Comparison of ENCODE assay signal across 19 cellular contexts in genomic region chr2:12881952-12882351, GRCh38.
A peak's percentile ranks its signal among the peaks of the same experiment; 100 is the strongest.
DNase-seq lines count a peak whose midpoint lies in the region; ATAC-seq and FAIRE-seq lines count a peak whose summit lies in the region.
"Had no signal": no experiment of that assay in that cellular context is flagged by ENCODE, and none has a peak within 500 bp of the region (broad histone marks: within the 10 kb centered on the region; RNA-seq: fewer than 3 reads in every experiment).

No MANE protein-coding gene starts in this region.

- WGBS in small intestine, 3 donors = 86 to 94% (median 89%) methylated on average over 7 of the region's 7 CpGs

- no peaks in the 10 kb centered on the region for H3K4me1 ChIP-seq in small intestine (ENCODE audit: control insufficient read depth in 2 of 2, insufficient read depth in 1 of 2, low read depth in 1 of 2, low read length in 1 of 2)
- H3K4me1 ChIP-seq: Caco-2 had no signal

- peak; percentile 17 for DNase-seq in NOMO-1 treated with DMSO at 0.1 percent for 48 hours (lab: John Stamatoyannopoulos, UW; ENCODE audit: unreplicated experiment)
- no peak for DNase-seq in NOMO-1 treated with dmso at 0.1 percent for 144 hours (lab: John Stamatoyannopoulos, UW; ENCODE audit: unreplicated experiment)
- DNase-seq in NCI-H524 (lab: John Stamatoyannopoulos, UW) = peak; percentile 58 to 89
- DNase-seq in SK-MEL-5 (ENCODE audit: low read depth, low spot score) = peak; percentile 40
- DNase-seq in small intestine = peak; percentile 3
- DNase-seq in NCI-H2107 (lab: John Stamatoyannopoulos, UW) = no peak
- DNase-seq: Caco-2, GDM1, IMR-90, NCI-H1092, NCI-H187, NCI-H2171 treated with DMSO at 0.1 percent for 48 hours, NCI-H526, T1000 had no signal

- H3K36me3 ChIP-seq in small intestine (ENCODE audit: control insufficient read depth in 2 of 2, insufficient read depth in 2 of 2, low read length in 2 of 2) = no peaks in the 10 kb centered on the region
- H3K36me3 ChIP-seq: SJCRH30 had no signal

- H3K9me3 ChIP-seq in small intestine (ENCODE audit: control insufficient read depth, low read depth) = no peaks in the 10 kb centered on the region
- H3K9me3 ChIP-seq: Caco-2, SJCRH30 had no signal

- ATAC-seq in GM19035 (IDR thresholded peaks at IDR 0.05; ENCODE audit: unreplicated experiment) (no peak), GM18498 (IDR thresholded peaks at IDR 0.05; ENCODE audit: unreplicated experiment) (no peak)

- no peak overlapping the region for H3K27ac ChIP-seq in small intestine (ENCODE audit: low read depth in 1 of 2, low read length in 1 of 2)
- H3K27ac ChIP-seq: RWPE1, SJCRH30 had no signal

- no peaks in the 10 kb centered on the region for H3K27me3 ChIP-seq in small intestine (ENCODE audit: control insufficient read depth in 2 of 2, insufficient read depth in 2 of 2, low read length in 2 of 2)
- H3K27me3 ChIP-seq: SJCRH30 had no signal

- no peak overlapping the region for H3K4me3 ChIP-seq in small intestine (ENCODE audit: low read depth in 1 of 2, low read length in 2 of 2)
- H3K4me3 ChIP-seq: SJCRH30 had no signal

- in situ Hi-C loops in SK-MEL-5 (cut with HindIII; ENCODE audit: low pct_unique_long_range_greater_than_20kb, low sequenced_read_pairs) = no loop called here

- FAIRE-seq in small intestine (lab: Jason Lieb, UNC) = no peak
- FAIRE-seq: GM12892 had no signal

Comparison
In these comparisons a context has a peak if more than half of its experiments do, and no peak if none do; other contexts are left out.
1. DNase-seq: peak in NOMO-1 treated with DMSO at 0.1 percent for 48 hours (single experiment), NCI-H524 (2 of 2), SK-MEL-5 (single experiment) and small intestine (single experiment); none in NOMO-1 treated with dmso at 0.1 percent for 144 hours (single experiment) and NCI-H2107 (single experiment).